ENCODE assay signal across 13 cellular contexts in genomic region chr5:157473383-157474370, GRCh38. TPM values are rescaled to one million over a fixed set of nuclear protein-coding genes. Genes with fewer than 3 reads are reported as not detected.
DNase-seq lines count a peak whose midpoint lies in the region; ATAC-seq and TF ChIP-seq lines count a peak whose summit lies in the region.
"Had no signal": no experiment of that assay in that cellular context is flagged by ENCODE, and none has a peak within 500 bp of the region (broad histone marks: within the 10 kb centered on the region; RNA-seq: fewer than 3 reads in every experiment).

No MANE protein-coding gene starts in this region.

- H3K4me1 ChIP-seq in left ventricle myocardium inferior (peaks cover 33% of the 10 kb centered on the region), thoracic aorta (ENCODE audit: control insufficient read depth in 1 of 2, low read depth in 2 of 2) (peaks cover 9 to 24% of the 10 kb centered on the region in 2 donors), foreskin keratinocyte (no peaks in the 10 kb centered on the region)

- H3K27ac ChIP-seq in left ventricle myocardium inferior (replicated peaks) (no peak overlapping the region), thoracic aorta (no peak overlapping the region), foreskin keratinocyte (no peak overlapping the region)
- H3K27ac ChIP-seq: esophagus squamous epithelium had no signal

- intact Hi-C loops in activated B cell treated with CpG ODN at 0.5 μM for 24 hours (cut with micrococcal nuclease) = loop anchor here (10.0 kb wide), 2 partner anchors 89 to 329 kb away; partner anchors contain the start of gene MED7
- intact Hi-C loops in left ventricle myocardium inferior (cut with micrococcal nuclease) = loop anchor here (10.0 kb wide), 1 partner anchor 139 kb away; no protein-coding TSS in a partner anchor

- H3K4me3 Mint-ChIP-seq in activated T-cell treated with anti-CD3 and anti-CD28 coated beads, Interleukin-2, amount 50 U/mL, for 72 hours = no peak overlapping the region
- no peak overlapping the region for H3K4me3 Mint-ChIP-seq in activated T-cell treated with anti-CD3 and anti-CD28 coated beads, Interleukin-2, amount 50 U/mL, for 4 hours
- no peak overlapping the region for H3K4me3 Mint-ChIP-seq in activated B cell treated with CpG ODN at 0.5 μM for 24 hours
- H3K4me3 Mint-ChIP-seq: activated naive CD8-positive, alpha-beta T cell treated with anti-CD3 and anti-CD28 coated beads, Interleukin-2, amount 50 U/mL, for 24 hours had no signal

- no peaks in the 10 kb centered on the region for H3K9me3 Mint-ChIP-seq in activated T-cell treated with anti-CD3 and anti-CD28 coated beads, Interleukin-2, amount 50 U/mL, for 72 hours
- H3K9me3 Mint-ChIP-seq in activated T-cell treated with anti-CD3 and anti-CD28 coated beads, Interleukin-2, amount 50 U/mL, for 4 hours = no peaks in the 10 kb centered on the region
- H3K9me3 Mint-ChIP-seq in activated B cell treated with CpG ODN at 0.5 μM for 24 hours = no peaks in the 10 kb centered on the region
- H3K9me3 Mint-ChIP-seq: activated naive CD8-positive, alpha-beta T cell treated with anti-CD3 and anti-CD28 coated beads, Interleukin-2, amount 50 U/mL, for 24 hours had no signal

- CTCF ChIA-PET in activated B cell treated with CpG ODN at 0.5 μM for 24 hours (lab: Charles Lee) = interaction anchor here (3.1 to 5.0 kb wide), 2 partner anchors 41 kb away, joined by 26 to 37 read pairs; no protein-coding TSS in a partner anchor

- no peaks in the 10 kb centered on the region for H3K36me3 ChIP-seq in left ventricle myocardium inferior
- H3K36me3 ChIP-seq in thoracic aorta = no peaks in the 10 kb centered on the region

- no peak overlapping the region for H3K4me3 ChIP-seq in left ventricle myocardium inferior
- H3K4me3 ChIP-seq in thoracic aorta = no peak overlapping the region
- H3K4me3 ChIP-seq: esophagus squamous epithelium, GM12878 had no signal

- no peak for DNase-seq in activated T-cell treated with anti-CD3 and anti-CD28 coated beads, Interleukin-2, amount 50 U/mL, for 72 hours
- DNase-seq in activated T-cell treated with anti-CD3 and anti-CD28 coated beads, Interleukin-2, amount 50 U/mL, for 4 hours = no peak
- DNase-seq in activated B cell treated with CpG ODN at 0.5 μM for 24 hours (no peak), left ventricle myocardium inferior (no peak), thoracic aorta (ENCODE audit: low spot score) (no peak), hypothalamus (lab: John Stamatoyannopoulos, UW) (no peak), NCI-H146 treated with DMSO at 0.1 percent for 48 hours (lab: John Stamatoyannopoulos, UW; ENCODE audit: unreplicated experiment) (no peak), foreskin keratinocyte (no peak)
- DNase-seq: activated CD4-positive, alpha-beta T cell treated with anti-CD3 and anti-CD28 coated beads for 1 hour; activated naive CD8-positive, alpha-beta T cell treated with anti-CD3 and anti-CD28 coated beads, Interleukin-2, amount 50 U/mL, for 24 hours; esophagus squamous epithelium; stimulated activated naive CD8-positive, alpha-beta T cell treated with anti-CD3 and anti-CD28 coated beads, Interleukin-15, Interleukin-2, amounts not matched to agents 100 U/mL and 50 U/mL, for 24 hours had no signal

- POLR2A ChIA-PET in activated B cell treated with CpG ODN at 0.5 μM for 24 hours (lab: Charles Lee) = interaction anchor here (0.9 kb wide), 1 partner anchor 12 kb away, joined by 3 read pairs; no protein-coding TSS in a partner anchor

- H3K27me3 Mint-ChIP-seq in activated T-cell treated with anti-CD3 and anti-CD28 coated beads, Interleukin-2, amount 50 U/mL, for 72 hours (ENCODE audit: low read depth) = no peaks in the 10 kb centered on the region
- no peaks in the 10 kb centered on the region for H3K27me3 Mint-ChIP-seq in activated T-cell treated with anti-CD3 and anti-CD28 coated beads, Interleukin-2, amount 50 U/mL, for 4 hours (ENCODE audit: low read depth)
- no peaks in the 10 kb centered on the region for H3K27me3 Mint-ChIP-seq in activated B cell treated with CpG ODN at 0.5 μM for 24 hours
- H3K27me3 Mint-ChIP-seq: activated naive CD8-positive, alpha-beta T cell treated with anti-CD3 and anti-CD28 coated beads, Interleukin-2, amount 50 U/mL, for 24 hours had no signal

- TF ChIP-seq CTCF in activated B cell treated with CpG ODN at 0.5 μM for 24 hours (IDR thresholded peaks at IDR 0.05) = no peak
- peak; percentile 30 for TF ChIP-seq CTCF in left ventricle myocardium inferior (IDR thresholded peaks at IDR 0.05; ENCODE audit: borderline replicate concordance)
- peak; percentile 25 for TF ChIP-seq CTCF in thoracic aorta (IDR thresholded peaks at IDR 0.05)
- TF ChIP-seq CTCF in foreskin keratinocyte (conservative IDR thresholded peaks at IDR 0.05) = no peak

- H3K27ac Mint-ChIP-seq in activated T-cell treated with anti-CD3 and anti-CD28 coated beads, Interleukin-2, amount 50 U/mL, for 72 hours = peak overlapping the region; percentile 66
- peak overlapping the region; percentile 76 for H3K27ac Mint-ChIP-seq in activated B cell treated with CpG ODN at 0.5 μM for 24 hours
- H3K27ac Mint-ChIP-seq: activated naive CD8-positive, alpha-beta T cell treated with anti-CD3 and anti-CD28 coated beads, Interleukin-2, amount 50 U/mL, for 24 hours had no signal

- H3K9me3 ChIP-seq in left ventricle myocardium inferior (replicated peaks) = no peaks in the 10 kb centered on the region
- no peaks in the 10 kb centered on the region for H3K9me3 ChIP-seq in thoracic aorta
- H3K9me3 ChIP-seq: esophagus squamous epithelium had no signal

- peaks cover 1% of the 10 kb centered on the region for H3K4me1 Mint-ChIP-seq in activated T-cell treated with anti-CD3 and anti-CD28 coated beads, Interleukin-2, amount 50 U/mL, for 72 hours (ENCODE audit: low read depth)
- peaks cover 8% of the 10 kb centered on the region for H3K4me1 Mint-ChIP-seq in activated T-cell treated with anti-CD3 and anti-CD28 coated beads, Interleukin-2, amount 50 U/mL, for 4 hours (ENCODE audit: low read depth)
- H3K4me1 Mint-ChIP-seq in activated B cell treated with CpG ODN at 0.5 μM for 24 hours = peaks cover 62% of the 10 kb centered on the region

- ATAC-seq in activated T-cell treated with anti-CD3 and anti-CD28 coated beads, Interleukin-2, amount 50 U/mL, for 72 hours (replicated peaks in 1 of 2) = no peak
- ATAC-seq in activated T-cell treated with anti-CD3 and anti-CD28 coated beads, Interleukin-2, amount 50 U/mL, for 4 hours = no peak
- ATAC-seq in activated B cell treated with CpG ODN at 0.5 μM for 24 hours (ENCODE audit: low read depth) (no peak), thoracic aorta (ENCODE audit: insufficient number of reproducible peaks, low FRiP score, low read depth) (no peak), foreskin keratinocyte (no peak)
- ATAC-seq: activated naive CD8-positive, alpha-beta T cell treated with anti-CD3 and anti-CD28 coated beads, Interleukin-2, amount 50 U/mL, for 24 hours; GM12878; stimulated activated naive CD8-positive, alpha-beta T cell treated with anti-CD3 and anti-CD28 coated beads, Interleukin-15, Interleukin-2, amounts not matched to agents 100 U/mL and 50 U/mL, for 24 hours had no signal

- H3K36me3 Mint-ChIP-seq in activated T-cell treated with anti-CD3 and anti-CD28 coated beads, Interleukin-2, amount 50 U/mL, for 72 hours (ENCODE audit: insufficient read depth in 2 of 2) = peaks cover 5 to 8% of the 10 kb centered on the region in 2 donors
- peaks cover 17% of the 10 kb centered on the region for H3K36me3 Mint-ChIP-seq in activated T-cell treated with anti-CD3 and anti-CD28 coated beads, Interleukin-2, amount 50 U/mL, for 4 hours (ENCODE audit: insufficient read depth)
- H3K36me3 Mint-ChIP-seq in activated B cell treated with CpG ODN at 0.5 μM for 24 hours (ENCODE audit: low read depth) = peaks cover 88% of the 10 kb centered on the region

- H3K27me3 ChIP-seq in left ventricle myocardium inferior (ENCODE audit: low read depth) = no peaks in the 10 kb centered on the region
- no peaks in the 10 kb centered on the region for H3K27me3 ChIP-seq in thoracic aorta (replicated peaks; ENCODE audit: insufficient read depth)
- H3K27me3 ChIP-seq in foreskin keratinocyte = no peaks in the 10 kb centered on the region
- H3K27me3 ChIP-seq: esophagus squamous epithelium had no signal

RNA-seq across cellular contexts. Expression of gene NIPAL4, which starts 13.7 kb away (rescaled TPM):
- total RNA-seq in activated T-cell treated with anti-CD3 and anti-CD28 coated beads, Interleukin-2, amount 50 U/mL, for 72 hours = 1 to 10 TPM; 3.1 to 5.9 TPM
- 1 to 10 TPM; 3.7 to 5.0 (median 3.8) TPM for total RNA-seq in activated T-cell treated with anti-CD3 and anti-CD28 coated beads, Interleukin-2, amount 50 U/mL, for 4 hours
- 2.7 and 2.8 TPM in 2 replicates for total RNA-seq in activated B cell treated with CpG ODN at 0.5 μM for 24 hours
- not detected for total RNA-seq in left ventricle myocardium inferior
- total RNA-seq in thoracic aorta = under 1 TPM; 0.27 to 0.49 TPM
- 5.6 and 13.0 TPM in 2 replicates for total RNA-seq in foreskin keratinocyte
- polyA plus RNA-seq in foreskin keratinocyte = 4.7 and 8.6 TPM in 2 replicates

Comparison
In these comparisons a context has a peak if more than half of its experiments do, and no peak if none do; other contexts are left out.
1. CTCF ChIP-seq: peak in left ventricle myocardium inferior (single experiment) and thoracic aorta (single experiment); none in activated B cell treated with CpG ODN at 0.5 μM for 24 hours (single experiment) and foreskin keratinocyte (single experiment).